In genomic region chr9:92507496-92507895, GRCh38 we compare ENCODE assay signal across 15 cellular contexts. TPM values are rescaled to one million over a fixed set of nuclear protein-coding genes. Genes with fewer than 3 reads are reported as not detected.
DNase-seq lines count a peak whose midpoint lies in the region; ATAC-seq, FAIRE-seq and TF ChIP-seq lines count a peak whose summit lies in the region.
"Had no signal": no experiment of that assay in that cellular context is flagged by ENCODE, and none has a peak within 500 bp of the region (broad histone marks: within the 10 kb centered on the region; RNA-seq: fewer than 3 reads in every experiment).

No MANE protein-coding gene starts in this region.

- H3K4me3 ChIP-seq in astrocyte (ENCODE audit: insufficient read depth, low read depth, low read length) (no peak overlapping the region), lower lobe of right lung (no peak overlapping the region), thoracic aorta (no peak overlapping the region)

- H4K20me1 ChIP-seq in astrocyte (ENCODE audit: insufficient read depth, low read length) = no peaks in the 10 kb centered on the region

- H3K4me2 ChIP-seq in astrocyte (ENCODE audit: low read length) = no peak overlapping the region

- H3K27ac ChIP-seq in astrocyte (ENCODE audit: low read depth, low read length) = no peak overlapping the region
- peak overlapping the region; percentile 25 for H3K27ac ChIP-seq in lower lobe of right lung
- peak overlapping the region; percentile 89 to 95 for H3K27ac ChIP-seq in thoracic aorta

- no peak overlapping the region for H3K9ac ChIP-seq in astrocyte (ENCODE audit: low read length)

- peaks cover 31% of the 10 kb centered on the region for H3K4me1 ChIP-seq in astrocyte (ENCODE audit: insufficient read depth, low read length)
- H3K4me1 ChIP-seq in lower lobe of right lung = peaks cover 6% of the 10 kb centered on the region
- peaks cover 34 to 78% of the 10 kb centered on the region in 2 donors for H3K4me1 ChIP-seq in thoracic aorta (ENCODE audit: control insufficient read depth in 1 of 2, low read depth in 2 of 2)

- H3K4me3 Mint-ChIP-seq in IgD-negative memory B cell (no peak overlapping the region), astrocyte (ENCODE audit: unreplicated experiment) (no peak overlapping the region)
- H3K4me3 Mint-ChIP-seq: activated CD4-positive, alpha-beta T cell treated with anti-CD3 and anti-CD28 coated beads, Interleukin-2, amount 10 ng/mL, durations not matched to agents 7 days and 5 days; activated naive CD8-positive, alpha-beta T cell treated with anti-CD3 and anti-CD28 coated beads for 36 hours; stimulated activated naive CD8-positive, alpha-beta T cell treated with anti-CD3 and anti-CD28 coated beads, Interleukin-15, Interleukin-2, amounts not matched to agents 100 ng/mL and 50 ng/mL, for 24 hours had no signal

- H3K36me3 ChIP-seq in astrocyte (ENCODE audit: insufficient read depth, low read length) (no peaks in the 10 kb centered on the region), lower lobe of right lung (no peaks in the 10 kb centered on the region), thoracic aorta (no peaks in the 10 kb centered on the region)

- TF ChIP-seq CTCF in astrocyte (IDR thresholded peaks at IDR 0.05; ENCODE audit: insufficient read depth, low read depth, low read length) (no peak), lower lobe of right lung (IDR thresholded peaks at IDR 0.05) (no peak), thoracic aorta (IDR thresholded peaks at IDR 0.05) (no peak)

- H2AFZ ChIP-seq in astrocyte (ENCODE audit: low read depth, low read length) = peak overlapping the region; percentile 1

- H3K4me1 Mint-ChIP-seq in IgD-negative memory B cell (peaks cover 0 to 2% (median 0%) of the 10 kb centered on the region in 3 donors), astrocyte (ENCODE audit: low read depth, unreplicated experiment) (peaks cover 29% of the 10 kb centered on the region)

- no peak for DNase-seq in astrocyte (ENCODE audit: low read depth)
- no peak for DNase-seq in lower lobe of right lung
- no peak for DNase-seq in thoracic aorta (ENCODE audit: low spot score)
- DNase-seq in NCI-H510A treated with DMSO at 0.1 percent for 48 hours (lab: John Stamatoyannopoulos, UW) = no peak
- no peak for DNase-seq in NOMO-1 treated with DMSO at 0.1 percent for 48 hours (lab: John Stamatoyannopoulos, UW; ENCODE audit: unreplicated experiment)
- DNase-seq: activated CD4-positive, alpha-beta T cell treated with anti-CD3 and anti-CD28 coated beads, Interleukin-2, amount 10 ng/mL, durations not matched to agents 7 days and 5 days; activated naive CD8-positive, alpha-beta T cell treated with anti-CD3 and anti-CD28 coated beads for 36 hours; activated T-cell treated with anti-CD3 and anti-CD28 coated beads, Interleukin-2, amount 50 U/mL, for 1 hour; cerebellar nuclear complex; NCI-H1105; NCI-H2171 treated with DMSO at 0.1 percent for 48 hours had no signal

- H3K36me3 Mint-ChIP-seq in IgD-negative memory B cell (peaks cover 3% of the 10 kb centered on the region), astrocyte (ENCODE audit: low read depth, unreplicated experiment) (no peaks in the 10 kb centered on the region)
- H3K36me3 Mint-ChIP-seq: activated naive CD8-positive, alpha-beta T cell treated with anti-CD3 and anti-CD28 coated beads for 36 hours had no signal

- FAIRE-seq in astrocyte (lab: Jason Lieb, UNC) = no peak
- FAIRE-seq: endothelial cell of umbilical vein had no signal

- H3K27me3 Mint-ChIP-seq in IgD-negative memory B cell (no peaks in the 10 kb centered on the region), astrocyte (ENCODE audit: low read depth, unreplicated experiment) (no peaks in the 10 kb centered on the region)
- H3K27me3 Mint-ChIP-seq: activated CD4-positive, alpha-beta T cell treated with anti-CD3 and anti-CD28 coated beads, Interleukin-2, amount 10 ng/mL, durations not matched to agents 7 days and 5 days; activated naive CD8-positive, alpha-beta T cell treated with anti-CD3 and anti-CD28 coated beads for 36 hours; stimulated activated naive CD8-positive, alpha-beta T cell treated with anti-CD3 and anti-CD28 coated beads, Interleukin-15, Interleukin-2, amounts not matched to agents 100 ng/mL and 50 ng/mL, for 24 hours had no signal

- no peaks in the 10 kb centered on the region for H3K9me3 Mint-ChIP-seq in IgD-negative memory B cell
- H3K9me3 Mint-ChIP-seq in astrocyte (ENCODE audit: unreplicated experiment) = no peaks in the 10 kb centered on the region
- H3K9me3 Mint-ChIP-seq: activated CD4-positive, alpha-beta T cell treated with anti-CD3 and anti-CD28 coated beads, Interleukin-2, amount 10 ng/mL, durations not matched to agents 7 days and 5 days; activated naive CD8-positive, alpha-beta T cell treated with anti-CD3 and anti-CD28 coated beads for 36 hours; stimulated activated naive CD8-positive, alpha-beta T cell treated with anti-CD3 and anti-CD28 coated beads, Interleukin-15, Interleukin-2, amounts not matched to agents 100 ng/mL and 50 ng/mL, for 24 hours had no signal

- H3K9me3 ChIP-seq in astrocyte (ENCODE audit: insufficient read depth, low read depth, low read length) (no peaks in the 10 kb centered on the region), lower lobe of right lung (no peaks in the 10 kb centered on the region), thoracic aorta (no peaks in the 10 kb centered on the region)

- no peaks in the 10 kb centered on the region for H3K79me2 ChIP-seq in astrocyte (ENCODE audit: insufficient read depth, low read length)

- no peaks in the 10 kb centered on the region for H3K27me3 ChIP-seq in astrocyte (ENCODE audit: insufficient read depth, low read length)
- no peaks in the 10 kb centered on the region for H3K27me3 ChIP-seq in lower lobe of right lung (ENCODE audit: low read depth)
- no peaks in the 10 kb centered on the region for H3K27me3 ChIP-seq in thoracic aorta (replicated peaks; ENCODE audit: insufficient read depth)

- ATAC-seq in lower lobe of right lung (no peak), thoracic aorta (ENCODE audit: insufficient number of reproducible peaks, low FRiP score, low read depth) (no peak), HG02885 (IDR thresholded peaks at IDR 0.05; ENCODE audit: poor library complexity, unreplicated experiment) (no peak)

- peak overlapping the region in 2 of 3 donors; percentile 46 to 57 for H3K27ac Mint-ChIP-seq in IgD-negative memory B cell
- H3K27ac Mint-ChIP-seq in astrocyte (ENCODE audit: unreplicated experiment) = no peak overlapping the region
- H3K27ac Mint-ChIP-seq: activated CD4-positive, alpha-beta T cell treated with anti-CD3 and anti-CD28 coated beads, Interleukin-2, amount 10 ng/mL, durations not matched to agents 7 days and 5 days; activated naive CD8-positive, alpha-beta T cell treated with anti-CD3 and anti-CD28 coated beads for 36 hours; stimulated activated naive CD8-positive, alpha-beta T cell treated with anti-CD3 and anti-CD28 coated beads, Interleukin-15, Interleukin-2, amounts not matched to agents 100 ng/mL and 50 ng/mL, for 24 hours had no signal

- intact Hi-C loops in lower lobe of right lung (cut with DNase I) = no loop called here

RNA-seq across cellular contexts. Expression of gene ASPN, which starts 25.2 kb away (rescaled TPM):
- polyA plus RNA-seq in IgD-negative memory B cell = not detected
- total RNA-seq in astrocyte = not detected in 2 replicates
- total RNA-seq in lower lobe of right lung = 2.3 TPM
- 100 to 1,000 TPM; 110 to 122 TPM for total RNA-seq in thoracic aorta
- total RNA-seq: activated CD4-positive, alpha-beta T cell treated with anti-CD3 and anti-CD28 coated beads, Interleukin-2, amount 10 ng/mL, durations not matched to agents 7 days and 5 days; activated naive CD8-positive, alpha-beta T cell treated with anti-CD3 and anti-CD28 coated beads for 36 hours; endothelial cell of umbilical vein had no signal
- polyA plus RNA-seq: endothelial cell of umbilical vein had no signal

RNA-seq across cellular contexts. Expression of gene ECM2, which starts 28.3 kb away (rescaled TPM):
- polyA plus RNA-seq in IgD-negative memory B cell = not detected
- 0.18 and 0.22 TPM in 2 replicates for total RNA-seq in astrocyte
- total RNA-seq in lower lobe of right lung = 9.4 TPM
- total RNA-seq in thoracic aorta = 10 to 100 TPM; 63.6 to 78.7 TPM
- total RNA-seq: activated CD4-positive, alpha-beta T cell treated with anti-CD3 and anti-CD28 coated beads, Interleukin-2, amount 10 ng/mL, durations not matched to agents 7 days and 5 days; activated naive CD8-positive, alpha-beta T cell treated with anti-CD3 and anti-CD28 coated beads for 36 hours; endothelial cell of umbilical vein had no signal

Comparison
In these comparisons a context has a peak if more than half of its experiments do, and no peak if none do; other contexts are left out.
1. RNA of gene ASPN, which starts 25.2 kb away (total RNA-seq): 110 to 122 TPM in thoracic aorta; 2.3 TPM in lower lobe of right lung (single experiment) and not detected in astrocyte; every median in the first group is over 10 times any median in the second.